2 cellular contexts compared by ENCODE assay signal in genomic region chr10:13376297-13376696, GRCh38.
TF ChIP-seq lines count a peak whose summit lies in the region.

No MANE protein-coding gene starts in this region.

TF ChIP-seq in GM23338, 12 proteins besides CTCF, POLR2A, EP300 and RAD21:
- TF ChIP-seq EZH2phosphoT487 (IDR thresholded peaks at IDR 0.05; ENCODE audit: unreplicated experiment), result no peak
- no peak for TF ChIP-seq ZNF114 (CRISPR knock-in tag; IDR thresholded peaks at IDR 0.05)
- TF ChIP-seq STAT1 (IDR thresholded peaks at IDR 0.05; ENCODE audit: unreplicated experiment), result no peak
- TF ChIP-seq EZH2 (IDR thresholded peaks at IDR 0.05; ENCODE audit: low read depth, unreplicated experiment), result no peak
- no peak for TF ChIP-seq ZNF462 (CRISPR knock-in tag; IDR thresholded peaks at IDR 0.05)
- no peak for TF ChIP-seq REST (IDR thresholded peaks at IDR 0.05; ENCODE audit: unreplicated experiment)
- TF ChIP-seq ZNF331 (CRISPR knock-in tag; IDR thresholded peaks at IDR 0.05; ENCODE audit: low read depth), result no peak
- no peak for TF ChIP-seq CREB1 (CRISPR knock-in tag; IDR thresholded peaks at IDR 0.05; ENCODE audit: low read depth)
- no peak for TF ChIP-seq POLR2AphosphoS5 (IDR thresholded peaks at IDR 0.05; ENCODE audit: low read depth)
- no peak for TF ChIP-seq ETS1 (IDR thresholded peaks at IDR 0.05)
- no peak for TF ChIP-seq NANOG (IDR thresholded peaks at IDR 0.05; ENCODE audit: borderline replicate concordance)
- no peak for TF ChIP-seq JUNB (IDR thresholded peaks at IDR 0.05; ENCODE audit: unreplicated experiment)
TF ChIP-seq in GM23338: peak in this region for 0.

TF ChIP-seq in K562, 482 proteins besides CTCF, POLR2A, EP300 and RAD21:
- TF ChIP-seq MYBL2 (IDR thresholded peaks at IDR 0.05; ENCODE audit: low read depth) (no peak), MYBL2 (CRISPR knock-in tag; IDR thresholded peaks at IDR 0.05; ENCODE audit: borderline replicate concordance) (no peak), MNT (conservative IDR thresholded peaks at IDR 0.05) (no peak), HMG20A (CRISPR knock-in tag; conservative IDR thresholded peaks at IDR 0.05) (no peak), ZKSCAN1 (IDR thresholded peaks at IDR 0.05; ENCODE audit: low read depth, low read length) (no peak), ZNF79 (CRISPR knock-in tag; IDR thresholded peaks at IDR 0.05; ENCODE audit: low read depth) (no peak), ELF4 (CRISPR knock-in tag; IDR thresholded peaks at IDR 0.05) (no peak), IFI16 (CRISPR knock-in tag; IDR thresholded peaks at IDR 0.05) (no peak), PHB (CRISPR knock-in tag; IDR thresholded peaks at IDR 0.05) (no peak), CEBPB (tag; IDR thresholded peaks at IDR 0.05) (no peak), ARID3A (IDR thresholded peaks at IDR 0.05; ENCODE audit: borderline replicate concordance, low read depth, low read length) (no peak), ATF4 (CRISPR knock-in tag; IDR thresholded peaks at IDR 0.05) (no peak), RBM17 (IDR thresholded peaks at IDR 0.05; ENCODE audit: borderline replicate concordance, low read depth, low read length) (no peak), ZNF561 (CRISPR knock-in tag; conservative IDR thresholded peaks at IDR 0.05) (no peak), HCFC1 (IDR thresholded peaks at IDR 0.05; ENCODE audit: low read depth, low read length) (no peak), XRCC4 (IDR thresholded peaks at IDR 0.05; ENCODE audit: extremely low read depth, insufficient read depth, insufficient read length) (no peak), CTBP1 (IDR thresholded peaks at IDR 0.05; ENCODE audit: borderline replicate concordance) (no peak), ZNF41 (CRISPR knock-in tag; conservative IDR thresholded peaks at IDR 0.05) (no peak), ATF6 (CRISPR knock-in tag; IDR thresholded peaks at IDR 0.05) (no peak), ID3 (CRISPR knock-in tag; IDR thresholded peaks at IDR 0.05) (no peak), ID3 (tag; IDR thresholded peaks at IDR 0.05) (no peak)
